In the genomic region with DNA sequence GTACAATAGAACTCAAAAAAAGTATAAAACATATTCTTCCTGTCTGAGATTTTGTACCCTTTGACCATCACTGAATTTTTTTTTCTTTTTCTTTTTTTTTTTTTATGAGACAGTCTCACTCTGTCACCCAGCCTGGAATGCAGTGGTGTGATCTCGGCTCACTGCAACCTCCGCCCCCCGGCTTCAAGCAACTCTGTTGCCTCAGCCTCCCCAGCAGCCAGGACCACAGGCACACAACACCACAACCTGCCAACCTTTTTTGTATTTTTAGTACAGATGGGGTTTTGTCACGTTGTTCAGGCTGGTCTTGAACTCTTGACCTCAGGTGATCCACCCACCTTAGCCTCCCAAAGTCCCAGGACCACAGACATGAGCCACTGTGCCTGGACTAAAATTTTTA, we compare ENCODE assay signal across 2 cellular contexts.
TF ChIP-seq lines count a peak whose summit lies in the region.

No MANE protein-coding gene starts in this region.

TF ChIP-seq in A549, 52 proteins besides CTCF, POLR2A, EP300 and RAD21:
- no peak for TF ChIP-seq HDAC2 (IDR thresholded peaks at IDR 0.05)
- TF ChIP-seq MAFK (IDR thresholded peaks at IDR 0.05; ENCODE audit: partially characterized antibody), result no peak
- TF ChIP-seq, protein P1, sequence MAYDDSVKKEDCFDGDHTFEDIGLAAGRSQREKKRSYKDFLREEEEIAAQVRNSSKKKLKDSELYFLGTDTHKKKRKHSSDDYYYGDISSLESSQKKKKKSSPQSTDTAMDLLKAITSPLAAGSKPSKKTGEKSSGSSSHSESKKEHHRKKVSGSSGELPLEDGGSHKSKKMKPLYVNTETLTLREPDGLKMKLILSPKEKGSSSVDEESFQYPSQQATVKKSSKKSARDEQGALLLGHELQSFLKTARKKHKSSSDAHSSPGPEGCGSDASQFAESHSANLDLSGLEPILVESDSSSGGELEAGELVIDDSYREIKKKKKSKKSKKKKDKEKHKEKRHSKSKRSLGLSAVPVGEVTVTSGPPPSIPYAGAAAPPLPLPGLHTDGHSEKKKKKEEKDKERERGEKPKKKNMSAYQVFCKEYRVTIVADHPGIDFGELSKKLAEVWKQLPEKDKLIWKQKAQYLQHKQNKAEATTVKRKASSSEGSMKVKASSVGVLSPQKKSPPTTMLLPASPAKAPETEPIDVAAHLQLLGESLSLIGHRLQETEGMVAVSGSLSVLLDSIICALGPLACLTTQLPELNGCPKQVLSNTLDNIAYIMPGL (CRISPR knock-in tag; IDR thresholded peaks at IDR 0.05; ENCODE audit: borderline replicate concordance), result no peak
- TF ChIP-seq, protein P2, sequence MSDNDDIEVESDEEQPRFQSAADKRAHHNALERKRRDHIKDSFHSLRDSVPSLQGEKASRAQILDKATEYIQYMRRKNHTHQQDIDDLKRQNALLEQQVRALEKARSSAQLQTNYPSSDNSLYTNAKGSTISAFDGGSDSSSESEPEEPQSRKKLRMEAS (IDR thresholded peaks at IDR 0.05), result no peak
- no peak for TF ChIP-seq ZNF302 (CRISPR knock-in tag; IDR thresholded peaks at IDR 0.05)

TF ChIP-seq in HCT116, 20 proteins besides CTCF, POLR2A, EP300 and RAD21:
- TF ChIP-seq TCF7L2 (IDR thresholded peaks at IDR 0.05; ENCODE audit: borderline replicate concordance, extremely low read depth, insufficient read depth, insufficient read length) (no peak), CBX3 (IDR thresholded peaks at IDR 0.05; ENCODE audit: low read depth) (no peak), SIN3A (IDR thresholded peaks at IDR 0.05; ENCODE audit: low read depth) (no peak), EZH2 (IDR thresholded peaks at IDR 0.05) (no peak), ZFX (IDR thresholded peaks at IDR 0.05) (no peak), JUND (IDR thresholded peaks at IDR 0.05) (no peak), CEBPB (IDR thresholded peaks at IDR 0.05; ENCODE audit: low read depth) (no peak), SRF (IDR thresholded peaks at IDR 0.05; ENCODE audit: low read depth) (no peak), POLR2AphosphoS5 (IDR thresholded peaks at IDR 0.05; ENCODE audit: low read depth, low read length) (no peak), FOSL1 (IDR thresholded peaks at IDR 0.05; ENCODE audit: low read depth) (no peak), REST (IDR thresholded peaks at IDR 0.05; ENCODE audit: low read depth) (no peak), EZH2phosphoT487 (IDR thresholded peaks at IDR 0.05; ENCODE audit: borderline replicate concordance) (no peak)
- TF ChIP-seq, protein P3, sequence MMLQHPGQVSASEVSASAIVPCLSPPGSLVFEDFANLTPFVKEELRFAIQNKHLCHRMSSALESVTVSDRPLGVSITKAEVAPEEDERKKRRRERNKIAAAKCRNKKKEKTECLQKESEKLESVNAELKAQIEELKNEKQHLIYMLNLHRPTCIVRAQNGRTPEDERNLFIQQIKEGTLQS (IDR thresholded peaks at IDR 0.05), result no peak
- TF ChIP-seq, protein P2 (IDR thresholded peaks at IDR 0.05), result no peak
